ENCODE assay signal across 34 cellular contexts in the genomic region with DNA sequence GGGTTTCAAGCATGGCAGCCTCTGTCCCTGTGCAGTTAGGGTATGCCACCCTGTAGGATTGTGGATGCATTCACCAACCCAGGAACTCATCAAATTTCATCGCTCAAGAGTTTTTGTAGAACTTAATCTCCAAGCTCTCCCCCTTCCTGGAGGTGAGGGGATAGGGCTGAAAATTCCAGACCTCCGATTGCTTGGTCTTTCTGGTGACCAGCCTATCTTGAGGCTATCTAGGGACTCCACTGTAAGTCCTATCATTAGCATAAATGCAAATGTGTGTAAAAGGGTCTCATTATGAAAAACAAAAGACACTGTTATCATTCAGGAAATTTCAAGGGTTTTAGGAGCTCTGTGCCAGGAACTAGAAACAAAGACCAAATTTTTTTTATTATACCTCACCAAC.
"Had no signal": no experiment of that assay in that cellular context is flagged by ENCODE, and none has a peak within 500 bp of the region (broad histone marks: within the 10 kb centered on the region; RNA-seq: fewer than 3 reads in every experiment).

No MANE protein-coding gene starts in this region.

- H3K4me3 ChIP-seq: MG63 had no signal

- H3K9me3 ChIP-seq: MG63 had no signal

- H3K36me3 ChIP-seq: MG63 had no signal

- DNase-seq: Karpas-422, Kasumi-1, MG63, MM.1S, MV-4-11, NCI-H1048, NCI-H1092, NCI-H1092 treated with DMSO at 0.1 percent for 48 hours, NCI-H1105, NCI-H1105 treated with DMSO at 0.1 percent for 48 hours, NCI-H1417, NCI-H1417 treated with DMSO at 0.1 percent for 48 hours, NCI-H1436, NCI-H1436 treated with DMSO at 0.1 percent for 48 hours, NCI-H146, NCI-H1694, NCI-H1694 treated with DMSO at 0.1 percent for 48 hours, NCI-H187, NCI-H187 treated with DMSO at 0.1 percent for 48 hours, NCI-H1930, NCI-H2029, NCI-H2029 treated with DMSO at 0.1 percent for 48 hours, NCI-H2081, NCI-H2081 treated with DMSO at 0.1 percent for 48 hours, NCI-H2107, NCI-H2171, NCI-H2171 treated with DMSO at 0.1 percent for 48 hours, NCI-H2227 treated with DMSO at 0.1 percent for 48 hours, NCI-H226, NCI-H345, NCI-H446 treated with DMSO at 0.1 percent for 48 hours, NCI-H510A, NCI-H510A treated with DMSO at 0.1 percent for 48 hours, NCI-H524 had no signal

- H3K27me3 ChIP-seq: MG63 had no signal
